In the genomic region with DNA sequence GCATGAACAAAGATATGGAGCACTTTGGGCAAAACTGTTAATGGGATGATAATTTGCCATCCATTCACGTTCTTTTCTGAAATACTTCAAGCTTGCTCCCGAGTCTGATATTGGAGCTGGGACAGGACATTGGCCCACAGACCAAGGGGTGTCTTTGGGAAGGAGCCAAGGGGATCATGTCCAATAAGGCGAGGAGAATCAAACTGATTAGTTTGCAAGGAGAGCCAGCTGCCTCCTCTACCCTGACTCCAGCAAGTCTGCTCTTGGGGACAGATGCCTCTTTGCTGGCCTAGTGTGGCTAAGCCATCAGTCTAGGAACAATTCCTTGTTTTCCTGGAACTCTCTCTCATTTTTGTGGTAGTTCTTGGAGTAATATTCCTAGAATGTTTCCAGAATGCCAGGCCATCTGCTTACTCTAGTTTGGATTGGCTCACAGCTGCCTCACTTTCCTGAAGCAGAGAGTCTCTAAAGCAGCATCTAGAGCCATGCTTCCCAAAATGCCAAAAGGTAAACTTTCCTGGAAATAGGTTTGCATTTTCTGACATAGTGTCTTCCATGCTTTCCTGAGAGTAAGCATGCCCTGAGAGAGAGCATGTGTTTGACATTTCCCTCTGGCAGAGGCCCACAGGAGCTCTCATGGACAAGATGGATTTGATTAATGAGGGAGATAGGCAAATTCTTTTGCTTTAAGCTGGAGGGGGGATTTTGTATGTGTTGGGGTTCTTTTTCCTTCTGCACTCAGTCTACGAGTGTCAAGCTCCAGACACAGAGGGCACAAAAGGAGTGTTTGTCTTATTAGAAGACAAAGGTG, we compare ENCODE assay signal across 30 cellular contexts.
DNase-seq lines count a peak whose midpoint lies in the region; ATAC-seq and TF ChIP-seq lines count a peak whose summit lies in the region.
"Had no signal": no experiment of that assay in that cellular context is flagged by ENCODE, and none has a peak within 500 bp of the region (broad histone marks: within the 10 kb centered on the region; RNA-seq: fewer than 3 reads in every experiment).

No MANE protein-coding gene starts in this region.

- no peak overlapping the region for H3K4me3 ChIP-seq in fibroblast of the aortic adventitia (ENCODE audit: low read depth, low read length)
- H3K4me3 ChIP-seq: coronary artery, esophagus muscularis mucosa, left lung, prostate gland, sigmoid colon, suprapubic skin had no signal

- no peak for ATAC-seq in stimulated activated naive B cell treated with anti-CD40 and anti-IgM and Interleukin-4, amounts not matched to agents 10 μg/mL and 1 μg/mL and 100 μg/mL, for 72 hours (replicated peaks)
- ATAC-seq: left lung; Panc1; stimulated activated memory B cell treated with anti-CD40 and anti-IgM and Interleukin-4, amounts not matched to agents 10 μg/mL and 1 μg/mL and 100 μg/mL, for 72 hours; T-cell had no signal

- H3K4me1 Mint-ChIP-seq in stimulated activated naive B cell treated with anti-CD40 and anti-IgM and Interleukin-4, amounts not matched to agents 10 μg/mL and 1 μg/mL and 100 μg/mL, for 72 hours, result peaks cover 2 to 4% of the 10 kb centered on the region in 2 donors

- H3K27ac Mint-ChIP-seq in stimulated activated naive B cell treated with anti-CD40 and anti-IgM and Interleukin-4, amounts not matched to agents 10 μg/mL and 1 μg/mL and 100 μg/mL, for 72 hours, result no peak overlapping the region
- H3K27ac Mint-ChIP-seq: activated naive CD4-positive, alpha-beta T cell treated with anti-CD3 and anti-CD28 coated beads, Interleukin-2, amount 10 ng/mL, durations not matched to agents 7 days and 5 days; activated T-helper 1 cell treated with anti-CD3 and anti-CD28 coated beads, Interleukin-12 subunit alpha, Interleukin-12 subunit beta, Interleukin-2, Interleukin-4 antibody, amounts not matched to agents 30 ng/mL and 10 ng/mL and 1 ng/mL, durations not matched to agents 14 hours and 24 hours and 36 hours; stimulated activated memory B cell treated with anti-CD40 and anti-IgM and Interleukin-4, amounts not matched to agents 10 μg/mL and 1 μg/mL and 100 μg/mL, for 72 hours had no signal

- TF ChIP-seq CTCF in fibroblast of the aortic adventitia (IDR thresholded peaks at IDR 0.05; ENCODE audit: insufficient read depth, low read length), result no peak

- H3K36me3 Mint-ChIP-seq in stimulated activated naive B cell treated with anti-CD40 and anti-IgM and Interleukin-4, amounts not matched to agents 10 μg/mL and 1 μg/mL and 100 μg/mL, for 72 hours, result peaks cover 0 to 1% of the 10 kb centered on the region in 2 donors
- H3K36me3 Mint-ChIP-seq: activated naive CD4-positive, alpha-beta T cell treated with anti-CD3 and anti-CD28 coated beads, Interleukin-2, amount 10 ng/mL, durations not matched to agents 7 days and 5 days; stimulated activated memory B cell treated with anti-CD40 and anti-IgM and Interleukin-4, amounts not matched to agents 10 μg/mL and 1 μg/mL and 100 μg/mL, for 72 hours; T-cell had no signal

- DNase-seq in NCI-H526 (lab: John Stamatoyannopoulos, UW), result peak; percentile 28 to 61
- DNase-seq in NCI-H526 treated with DMSO at 0.1 percent for 48 hours (lab: John Stamatoyannopoulos, UW), result no peak
- DNase-seq in SK-N-DZ (ENCODE audit: low spot score), result peak; percentile 21
- peak; percentile 26 for DNase-seq in fibroblast of the aortic adventitia (ENCODE audit: low read depth)
- DNase-seq in stimulated activated naive B cell treated with anti-CD40 and anti-IgM and Interleukin-4, amounts not matched to agents 10 μg/mL and 1 μg/mL and 100 μg/mL, for 72 hours, result no peak
- DNase-seq in NCI-H69 (lab: John Stamatoyannopoulos, UW), result no peak
- DNase-seq in GM19240 (ENCODE audit: insufficient read length, low spot score), result no peak
- DNase-seq in activated naive CD4-positive, alpha-beta T cell treated with anti-CD3 and anti-CD28 coated beads, Interleukin-2, amount 50 U/mL, for 16 hours, result no peak
- DNase-seq: activated CD4-positive, alpha-beta T cell treated with anti-CD3 and anti-CD28 coated beads, Interleukin-2, amount 50 U/mL, for 4 hours; activated CD4-positive, CD25-positive, alpha-beta regulatory T cell; activated naive CD4-positive, alpha-beta T cell treated with anti-CD3 and anti-CD28 coated beads, Interleukin-2, amount 10 ng/mL, durations not matched to agents 7 days and 5 days; amygdala; BE2C; DMS53; effector memory CD4-positive, alpha-beta T cell; left lung; mesendoderm; NCI-H1417; NCI-H2081 treated with DMSO at 0.1 percent for 48 hours; SHP77 treated with DMSO at 0.1 percent for 48 hours; sigmoid colon; stimulated activated CD4-positive, alpha-beta T cell treated with anti-CD3 and anti-CD28 coated beads, Interleukin-4, amount 100 ng/mL, for 4 hours; T-cell had no signal

- H3K4me3 Mint-ChIP-seq in stimulated activated naive B cell treated with anti-CD40 and anti-IgM and Interleukin-4, amounts not matched to agents 10 μg/mL and 1 μg/mL and 100 μg/mL, for 72 hours, result no peak overlapping the region

- H3K9me3 Mint-ChIP-seq in stimulated activated naive B cell treated with anti-CD40 and anti-IgM and Interleukin-4, amounts not matched to agents 10 μg/mL and 1 μg/mL and 100 μg/mL, for 72 hours, result peaks cover 0 to 2% of the 10 kb centered on the region in 2 donors
- H3K9me3 Mint-ChIP-seq: activated naive CD4-positive, alpha-beta T cell treated with anti-CD3 and anti-CD28 coated beads, Interleukin-2, amount 10 ng/mL, durations not matched to agents 7 days and 5 days; activated T-helper 1 cell treated with anti-CD3 and anti-CD28 coated beads, Interleukin-12 subunit alpha, Interleukin-12 subunit beta, Interleukin-2, Interleukin-4 antibody, amounts not matched to agents 30 ng/mL and 10 ng/mL and 1 ng/mL, durations not matched to agents 14 hours and 24 hours and 36 hours; T-cell had no signal

- H3K27me3 Mint-ChIP-seq in stimulated activated naive B cell treated with anti-CD40 and anti-IgM and Interleukin-4, amounts not matched to agents 10 μg/mL and 1 μg/mL and 100 μg/mL, for 72 hours, result peaks cover 0 to 13% of the 10 kb centered on the region in 2 donors

Comparison
In these comparisons a context has a peak if more than half of its experiments do, and no peak if none do; other contexts are left out.
1. DNase-seq: peak in NCI-H526 (2 of 2), SK-N-DZ (single experiment) and fibroblast of the aortic adventitia (single experiment); none in NCI-H526 treated with DMSO at 0.1 percent for 48 hours (single experiment), stimulated activated naive B cell treated with anti-CD40 and anti-IgM and Interleukin-4, amounts not matched to agents 10 μg/mL and 1 μg/mL and 100 μg/mL, for 72 hours (single experiment), NCI-H69 (single experiment), GM19240 (single experiment) and activated naive CD4-positive, alpha-beta T cell treated with anti-CD3 and anti-CD28 coated beads, Interleukin-2, amount 50 U/mL, for 16 hours (single experiment).